ENCODE assay signal across 3 cellular contexts in genomic region chr9:97075289-97075870, GRCh38.
TF ChIP-seq lines count a peak whose summit lies in the region.

No MANE protein-coding gene starts in this region.

TF ChIP-seq in GM23338, 12 proteins besides CTCF, POLR2A, EP300 and RAD21 (continues in another document):
- TF ChIP-seq EZH2phosphoT487 (IDR thresholded peaks at IDR 0.05; ENCODE audit: unreplicated experiment), result no peak
- TF ChIP-seq, protein P1, sequence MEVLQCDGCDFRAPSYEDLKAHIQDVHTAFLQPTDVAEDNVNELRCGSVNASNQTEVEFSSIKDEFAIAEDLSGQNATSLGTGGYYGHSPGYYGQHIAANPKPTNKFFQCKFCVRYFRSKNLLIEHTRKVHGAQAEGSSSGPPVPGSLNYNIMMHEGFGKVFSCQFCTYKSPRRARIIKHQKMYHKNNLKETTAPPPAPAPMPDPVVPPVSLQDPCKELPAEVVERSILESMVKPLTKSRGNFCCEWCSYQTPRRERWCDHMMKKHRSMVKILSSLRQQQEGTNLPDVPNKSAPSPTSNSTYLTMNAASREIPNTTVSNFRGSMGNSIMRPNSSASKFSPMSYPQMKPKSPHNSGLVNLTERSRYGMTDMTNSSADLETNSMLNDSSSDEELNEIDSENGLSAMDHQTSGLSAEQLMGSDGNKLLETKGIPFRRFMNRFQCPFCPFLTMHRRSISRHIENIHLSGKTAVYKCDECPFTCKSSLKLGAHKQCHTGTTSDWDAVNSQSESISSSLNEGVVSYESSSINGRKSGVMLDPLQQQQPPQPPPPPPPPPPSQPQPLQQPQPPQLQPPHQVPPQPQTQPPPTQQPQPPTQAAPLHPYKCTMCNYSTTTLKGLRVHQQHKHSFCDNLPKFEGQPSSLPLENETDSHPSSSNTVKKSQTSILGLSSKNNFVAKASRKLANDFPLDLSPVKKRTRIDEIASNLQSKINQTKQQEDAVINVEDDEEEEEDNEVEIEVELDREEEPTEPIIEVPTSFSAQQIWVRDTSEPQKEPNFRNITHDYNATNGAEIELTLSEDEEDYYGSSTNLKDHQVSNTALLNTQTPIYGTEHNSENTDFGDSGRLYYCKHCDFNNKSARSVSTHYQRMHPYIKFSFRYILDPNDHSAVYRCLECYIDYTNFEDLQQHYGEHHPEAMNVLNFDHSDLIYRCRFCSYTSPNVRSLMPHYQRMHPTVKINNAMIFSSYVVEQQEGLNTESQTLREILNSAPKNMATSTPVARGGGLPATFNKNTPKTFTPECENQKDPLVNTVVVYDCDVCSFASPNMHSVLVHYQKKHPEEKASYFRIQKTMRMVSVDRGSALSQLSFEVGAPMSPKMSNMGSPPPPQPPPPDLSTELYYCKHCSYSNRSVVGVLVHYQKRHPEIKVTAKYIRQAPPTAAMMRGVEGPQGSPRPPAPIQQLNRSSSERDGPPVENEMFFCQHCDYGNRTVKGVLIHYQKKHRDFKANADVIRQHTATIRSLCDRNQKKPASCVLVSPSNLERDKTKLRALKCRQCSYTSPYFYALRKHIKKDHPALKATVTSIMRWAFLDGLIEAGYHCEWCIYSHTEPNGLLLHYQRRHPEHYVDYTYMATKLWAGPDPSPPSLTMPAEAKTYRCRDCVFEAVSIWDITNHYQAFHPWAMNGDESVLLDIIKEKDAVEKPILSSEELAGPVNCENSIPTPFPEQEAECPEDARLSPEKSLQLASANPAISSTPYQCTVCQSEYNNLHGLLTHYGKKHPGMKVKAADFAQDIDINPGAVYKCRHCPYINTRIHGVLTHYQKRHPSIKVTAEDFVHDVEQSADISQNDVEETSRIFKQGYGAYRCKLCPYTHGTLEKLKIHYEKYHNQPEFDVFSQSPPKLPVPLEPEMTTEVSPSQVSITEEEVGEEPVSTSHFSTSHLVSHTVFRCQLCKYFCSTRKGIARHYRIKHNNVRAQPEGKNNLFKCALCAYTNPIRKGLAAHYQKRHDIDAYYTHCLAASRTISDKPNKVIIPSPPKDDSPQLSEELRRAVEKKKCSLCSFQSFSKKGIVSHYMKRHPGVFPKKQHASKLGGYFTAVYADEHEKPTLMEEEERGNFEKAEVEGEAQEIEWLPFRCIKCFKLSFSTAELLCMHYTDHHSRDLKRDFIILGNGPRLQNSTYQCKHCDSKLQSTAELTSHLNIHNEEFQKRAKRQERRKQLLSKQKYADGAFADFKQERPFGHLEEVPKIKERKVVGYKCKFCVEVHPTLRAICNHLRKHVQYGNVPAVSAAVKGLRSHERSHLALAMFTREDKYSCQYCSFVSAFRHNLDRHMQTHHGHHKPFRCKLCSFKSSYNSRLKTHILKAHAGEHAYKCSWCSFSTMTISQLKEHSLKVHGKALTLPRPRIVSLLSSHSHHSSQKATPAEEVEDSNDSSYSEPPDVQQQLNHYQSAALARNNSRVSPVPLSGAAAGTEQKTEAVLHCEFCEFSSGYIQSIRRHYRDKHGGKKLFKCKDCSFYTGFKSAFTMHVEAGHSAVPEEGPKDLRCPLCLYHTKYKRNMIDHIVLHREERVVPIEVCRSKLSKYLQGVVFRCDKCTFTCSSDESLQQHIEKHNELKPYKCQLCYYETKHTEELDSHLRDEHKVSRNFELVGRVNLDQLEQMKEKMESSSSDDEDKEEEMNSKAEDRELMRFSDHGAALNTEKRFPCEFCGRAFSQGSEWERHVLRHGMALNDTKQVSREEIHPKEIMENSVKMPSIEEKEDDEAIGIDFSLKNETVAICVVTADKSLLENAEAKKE (CRISPR knock-in tag; IDR thresholded peaks at IDR 0.05), result no peak
- no peak for TF ChIP-seq CREB1 (CRISPR knock-in tag; IDR thresholded peaks at IDR 0.05; ENCODE audit: low read depth)
- TF ChIP-seq ZNF331 (CRISPR knock-in tag; IDR thresholded peaks at IDR 0.05; ENCODE audit: low read depth), result no peak
- no peak for TF ChIP-seq NANOG (IDR thresholded peaks at IDR 0.05; ENCODE audit: borderline replicate concordance)
- TF ChIP-seq EZH2 (IDR thresholded peaks at IDR 0.05; ENCODE audit: low read depth, unreplicated experiment), result no peak

TF ChIP-seq in endothelial cell of umbilical vein, 7 proteins besides CTCF, POLR2A, EP300 and RAD21:
- TF ChIP-seq EZH2 (IDR thresholded peaks at IDR 0.05; ENCODE audit: borderline replicate concordance, low read depth, low read length, severe bottlenecking) (no peak), GATA2 (IDR thresholded peaks at IDR 0.05; ENCODE audit: insufficient read depth, insufficient read length, low read depth, low read length) (no peak)

TF ChIP-seq in HepG2, 621 proteins besides CTCF, POLR2A, EP300 and RAD21 (continues in another document):
- TF ChIP-seq, protein P2, sequence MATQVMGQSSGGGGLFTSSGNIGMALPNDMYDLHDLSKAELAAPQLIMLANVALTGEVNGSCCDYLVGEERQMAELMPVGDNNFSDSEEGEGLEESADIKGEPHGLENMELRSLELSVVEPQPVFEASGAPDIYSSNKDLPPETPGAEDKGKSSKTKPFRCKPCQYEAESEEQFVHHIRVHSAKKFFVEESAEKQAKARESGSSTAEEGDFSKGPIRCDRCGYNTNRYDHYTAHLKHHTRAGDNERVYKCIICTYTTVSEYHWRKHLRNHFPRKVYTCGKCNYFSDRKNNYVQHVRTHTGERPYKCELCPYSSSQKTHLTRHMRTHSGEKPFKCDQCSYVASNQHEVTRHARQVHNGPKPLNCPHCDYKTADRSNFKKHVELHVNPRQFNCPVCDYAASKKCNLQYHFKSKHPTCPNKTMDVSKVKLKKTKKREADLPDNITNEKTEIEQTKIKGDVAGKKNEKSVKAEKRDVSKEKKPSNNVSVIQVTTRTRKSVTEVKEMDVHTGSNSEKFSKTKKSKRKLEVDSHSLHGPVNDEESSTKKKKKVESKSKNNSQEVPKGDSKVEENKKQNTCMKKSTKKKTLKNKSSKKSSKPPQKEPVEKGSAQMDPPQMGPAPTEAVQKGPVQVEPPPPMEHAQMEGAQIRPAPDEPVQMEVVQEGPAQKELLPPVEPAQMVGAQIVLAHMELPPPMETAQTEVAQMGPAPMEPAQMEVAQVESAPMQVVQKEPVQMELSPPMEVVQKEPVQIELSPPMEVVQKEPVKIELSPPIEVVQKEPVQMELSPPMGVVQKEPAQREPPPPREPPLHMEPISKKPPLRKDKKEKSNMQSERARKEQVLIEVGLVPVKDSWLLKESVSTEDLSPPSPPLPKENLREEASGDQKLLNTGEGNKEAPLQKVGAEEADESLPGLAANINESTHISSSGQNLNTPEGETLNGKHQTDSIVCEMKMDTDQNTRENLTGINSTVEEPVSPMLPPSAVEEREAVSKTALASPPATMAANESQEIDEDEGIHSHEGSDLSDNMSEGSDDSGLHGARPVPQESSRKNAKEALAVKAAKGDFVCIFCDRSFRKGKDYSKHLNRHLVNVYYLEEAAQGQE (IDR thresholded peaks at IDR 0.05; ENCODE audit: borderline replicate concordance in 1 of 2, low read depth in 1 of 2, low read length in 2 of 2), result no peak
- TF ChIP-seq FOSL1 (CRISPR knock-in tag; IDR thresholded peaks at IDR 0.05; ENCODE audit: borderline replicate concordance) (no peak), POGZ (CRISPR knock-in tag; IDR thresholded peaks at IDR 0.05) (peak; percentile 23; the same call in 1 of the 2 replicates), SIN3A (IDR thresholded peaks at IDR 0.05; ENCODE audit: borderline replicate concordance, low read depth, low read length) (no peak), TAF1 (CRISPR knock-in tag; IDR thresholded peaks at IDR 0.05) (no peak), ZFP37 (CRISPR knock-in tag; IDR thresholded peaks at IDR 0.05; ENCODE audit: borderline replicate concordance) (no peak), ZSCAN20 (CRISPR knock-in tag; IDR thresholded peaks at IDR 0.05; ENCODE audit: borderline replicate concordance) (no peak), HDAC1 (CRISPR knock-in tag; IDR thresholded peaks at IDR 0.05) (0 out of 2 replicates have a peak, but pooled peaks have one; percentile 21), ZNF549 (CRISPR knock-in tag; IDR thresholded peaks at IDR 0.05) (no peak), ZNF740 (CRISPR knock-in tag; IDR thresholded peaks at IDR 0.05) (no peak), SOX5 (CRISPR knock-in tag; IDR thresholded peaks at IDR 0.05; ENCODE audit: borderline replicate concordance) (peak; percentile 69; the same call in 1 of the 2 replicates), DMAP1 (CRISPR knock-in tag; IDR thresholded peaks at IDR 0.05) (no peak), E2F2 (CRISPR knock-in tag; IDR thresholded peaks at IDR 0.05; ENCODE audit: borderline replicate concordance) (no peak), ZNF619 (CRISPR knock-in tag; IDR thresholded peaks at IDR 0.05) (no peak), TCF7L2 (IDR thresholded peaks at IDR 0.05; ENCODE audit: low read depth, low read length) (no peak), ZNF318 (CRISPR knock-in tag; IDR thresholded peaks at IDR 0.05) (no peak), ZNF513 (CRISPR knock-in tag; conservative IDR thresholded peaks at IDR 0.05) (no peak)
- TF ChIP-seq, protein P3, sequence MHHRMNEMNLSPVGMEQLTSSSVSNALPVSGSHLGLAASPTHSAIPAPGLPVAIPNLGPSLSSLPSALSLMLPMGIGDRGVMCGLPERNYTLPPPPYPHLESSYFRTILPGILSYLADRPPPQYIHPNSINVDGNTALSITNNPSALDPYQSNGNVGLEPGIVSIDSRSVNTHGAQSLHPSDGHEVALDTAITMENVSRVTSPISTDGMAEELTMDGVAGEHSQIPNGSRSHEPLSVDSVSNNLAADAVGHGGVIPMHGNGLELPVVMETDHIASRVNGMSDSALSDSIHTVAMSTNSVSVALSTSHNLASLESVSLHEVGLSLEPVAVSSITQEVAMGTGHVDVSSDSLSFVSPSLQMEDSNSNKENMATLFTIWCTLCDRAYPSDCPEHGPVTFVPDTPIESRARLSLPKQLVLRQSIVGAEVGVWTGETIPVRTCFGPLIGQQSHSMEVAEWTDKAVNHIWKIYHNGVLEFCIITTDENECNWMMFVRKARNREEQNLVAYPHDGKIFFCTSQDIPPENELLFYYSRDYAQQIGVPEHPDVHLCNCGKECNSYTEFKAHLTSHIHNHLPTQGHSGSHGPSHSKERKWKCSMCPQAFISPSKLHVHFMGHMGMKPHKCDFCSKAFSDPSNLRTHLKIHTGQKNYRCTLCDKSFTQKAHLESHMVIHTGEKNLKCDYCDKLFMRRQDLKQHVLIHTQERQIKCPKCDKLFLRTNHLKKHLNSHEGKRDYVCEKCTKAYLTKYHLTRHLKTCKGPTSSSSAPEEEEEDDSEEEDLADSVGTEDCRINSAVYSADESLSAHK (CRISPR knock-in tag; IDR thresholded peaks at IDR 0.05; ENCODE audit: borderline replicate concordance), result no peak
